ENCODE assay signal across 23 cellular contexts in the genomic region with DNA sequence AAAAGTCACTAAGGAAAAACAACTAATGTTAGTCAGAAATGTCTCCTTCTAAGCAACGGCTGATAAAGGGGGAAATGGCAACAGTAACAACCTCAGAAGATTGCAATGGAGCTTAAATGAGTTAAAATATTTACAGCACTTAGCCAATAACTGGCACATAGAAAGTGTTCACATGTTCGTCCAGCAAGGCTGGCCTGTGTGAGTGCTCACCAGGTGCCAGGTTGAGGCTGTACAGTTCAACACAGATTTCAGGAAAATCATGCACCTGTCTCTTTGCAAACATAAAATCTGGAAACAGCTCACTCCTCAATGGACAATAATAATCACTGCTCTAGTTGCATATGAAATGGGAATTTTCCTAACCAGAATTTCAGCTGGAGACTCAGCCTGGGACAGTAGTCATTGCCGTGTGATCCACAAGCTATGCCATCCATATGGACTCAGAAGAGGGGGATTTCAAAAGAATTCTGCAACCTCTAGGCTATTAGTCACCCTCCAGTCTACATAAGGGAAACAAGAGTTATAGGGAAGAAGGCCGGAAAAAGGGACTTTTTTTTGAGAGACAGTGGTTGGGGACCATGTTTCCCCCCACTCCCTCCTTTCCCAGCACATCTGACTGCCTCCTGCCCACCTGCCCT.
"Had no signal": no experiment of that assay in that cellular context is flagged by ENCODE, and none has a peak within 500 bp of the region (broad histone marks: within the 10 kb centered on the region; RNA-seq: fewer than 3 reads in every experiment).

No MANE protein-coding gene starts in this region.

- FAIRE-seq: endometrium had no signal

- H3K9ac ChIP-seq: neural progenitor cell had no signal

- ATAC-seq: activated CD8-positive, alpha-beta T cell treated with anti-CD3 and anti-CD28 coated beads for 36 hours; activated T-helper 17 cell treated with anti-CD3 and anti-CD28 coated beads, Interleukin-2, amount 50 U/mL, for 72 hours; left ventricle myocardium superior; naive thymus-derived CD4-positive, alpha-beta T cell; sciatic nerve; stimulated activated effector memory CD8-positive, alpha-beta T cell treated with anti-CD3 and anti-CD28 coated beads, Interleukin-12 subunit alpha, Interleukin-12 subunit beta, amount 100 ng/mL, for 72 hours; upper lobe of right lung had no signal

- H3K4me2 ChIP-seq: neural progenitor cell, smooth muscle cell had no signal

- H2AFZ ChIP-seq: neural progenitor cell had no signal

- H3K9me3 ChIP-seq: ovary, thoracic aorta, upper lobe of right lung had no signal

- H3K4me3 ChIP-seq: coronary artery, neural progenitor cell, ovary, smooth muscle cell, thoracic aorta, upper lobe of right lung had no signal

- H3K27me3 ChIP-seq: brain microvascular endothelial cell, ovary, upper lobe of right lung had no signal

- DNase-seq: activated CD4-positive, alpha-beta T cell treated with anti-CD3 and anti-CD28 coated beads, Interleukin-2, amount 10 ng/mL, durations not matched to agents 24 days and 14 days; activated CD4-positive, CD25-positive, alpha-beta regulatory T cell; activated CD8-positive, alpha-beta T cell treated with anti-CD3 and anti-CD28 coated beads for 36 hours; activated naive CD4-positive, alpha-beta T cell; activated naive CD8-positive, alpha-beta T cell treated with anti-CD3 and anti-CD28 coated beads for 36 hours; activated T-cell treated with anti-CD3 and anti-CD28 coated beads, Interleukin-2, amount 50 U/mL, for 1 hour; brain microvascular endothelial cell; immature natural killer cell; kidney glomerular epithelial cell; left ventricle myocardium superior; naive thymus-derived CD4-positive, alpha-beta T cell; ovary; stimulated activated CD4-positive, alpha-beta T cell treated with anti-CD3 and anti-CD28 coated beads, Interleukin-4, amount 100 ng/mL, for 24 hours; T1000; upper lobe of right lung had no signal

- H3K36me3 ChIP-seq: brain microvascular endothelial cell, neural progenitor cell, ovary, thoracic aorta, upper lobe of right lung had no signal

- H3K27ac ChIP-seq: brain microvascular endothelial cell, coronary artery, neural progenitor cell, ovary, thoracic aorta, upper lobe of right lung had no signal
